ENCODE assay signal across 33 cellular contexts in the genomic region with DNA sequence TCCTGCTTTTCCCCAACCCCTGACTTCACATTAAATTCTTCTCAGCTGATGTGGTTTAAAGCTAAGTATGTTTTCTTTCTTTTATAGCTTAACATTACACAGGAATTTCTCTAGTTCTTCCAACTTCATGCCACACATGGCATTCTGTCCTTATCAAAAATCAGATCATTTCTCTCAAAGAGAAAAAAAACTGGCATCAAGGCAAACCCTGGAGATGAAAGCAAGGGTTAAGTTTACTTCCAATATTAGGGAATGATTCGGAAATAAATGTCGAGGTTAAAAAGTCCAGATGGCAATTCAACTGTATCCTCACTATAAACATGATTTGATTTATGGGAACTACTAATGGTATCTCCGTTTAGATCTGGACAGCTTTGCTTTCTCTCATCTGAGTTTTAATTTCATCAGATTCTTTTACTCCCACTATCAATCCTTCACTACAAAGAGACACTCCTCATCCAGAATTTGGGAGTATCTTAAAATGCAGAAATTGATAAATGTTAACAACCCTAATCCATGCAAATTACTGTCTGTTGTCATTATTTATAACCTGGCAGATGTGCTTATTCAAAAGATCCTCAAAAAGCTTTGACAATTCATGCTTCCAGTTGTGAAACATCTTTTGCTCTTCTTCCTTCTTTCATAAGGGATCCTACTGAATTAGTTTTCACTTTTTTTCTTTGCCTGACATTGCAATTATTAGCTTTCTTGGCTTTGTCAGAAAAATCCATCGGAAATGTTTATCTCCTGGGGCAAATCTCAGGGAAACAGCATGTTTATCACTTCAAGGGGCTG.
DNase-seq lines count a peak whose midpoint lies in the region; ATAC-seq and TF ChIP-seq lines count a peak whose summit lies in the region.
"Had no signal": no experiment of that assay in that cellular context is flagged by ENCODE, and none has a peak within 500 bp of the region (broad histone marks: within the 10 kb centered on the region; RNA-seq: fewer than 3 reads in every experiment).

No MANE protein-coding gene starts in this region.

- H4K20me1 ChIP-seq in fibroblast of lung (ENCODE audit: control insufficient read depth, extremely low read depth, insufficient read depth, low read length): no peaks in the 10 kb centered on the region
- H4K20me1 ChIP-seq: BLaER1 had no signal

- no peak overlapping the region for H3K4me3 Mint-ChIP-seq in activated CD4-positive, alpha-beta memory T cell treated with anti-CD3 and anti-CD28 coated beads, Interleukin-2, amount 10 ng/mL, durations not matched to agents 7 days and 5 days
- H3K4me3 Mint-ChIP-seq: activated B cell treated with CpG ODN at 0.5 μM for 24 hours; activated T-cell treated with anti-CD3 and anti-CD28 coated beads, Interleukin-2, amount 50 U/mL, for 24 hours; central memory CD8-positive, alpha-beta T cell; GM23338; natural killer cell treated with Interleukin-12 subunit alpha and Interleukin-12 subunit beta and Interleukin-15 and Interleukin-18, amount 100 ng/mL, for 72 hours; stimulated activated naive CD8-positive, alpha-beta T cell treated with anti-CD3 and anti-CD28 coated beads, Interleukin-15, amount 100 ng/mL, for 72 hours had no signal

- H3K9me3 ChIP-seq in fibroblast of lung (ENCODE audit: control insufficient read depth, insufficient read depth, low read depth, low read length) (no peaks in the 10 kb centered on the region), skeletal muscle satellite cell (replicated peaks; ENCODE audit: low read length) (no peaks in the 10 kb centered on the region)
- H3K9me3 ChIP-seq: BLaER1, body of pancreas, esophagus squamous epithelium, gastrocnemius medialis, MG63, SK-N-SH, thoracic aorta, uterus had no signal

- no peak overlapping the region for H2AFZ ChIP-seq in fibroblast of lung (ENCODE audit: low read length)
- H2AFZ ChIP-seq: GM23338, PC-9 had no signal

- no peaks in the 10 kb centered on the region for H3K36me3 ChIP-seq in fibroblast of lung (ENCODE audit: control insufficient read depth, insufficient read depth, low read length)
- no peaks in the 10 kb centered on the region for H3K36me3 ChIP-seq in skeletal muscle satellite cell (ENCODE audit: insufficient read depth, low read length)
- H3K36me3 ChIP-seq: BLaER1, esophagus squamous epithelium, gastrocnemius medialis, MG63, thoracic aorta, uterus had no signal

- H3K27me3 ChIP-seq in fibroblast of lung (ENCODE audit: control insufficient read depth, insufficient read depth, low read length) (no peaks in the 10 kb centered on the region), skeletal muscle satellite cell (ENCODE audit: control insufficient read depth, insufficient read depth, low read length) (no peaks in the 10 kb centered on the region)
- H3K27me3 ChIP-seq: BLaER1, body of pancreas, esophagus squamous epithelium, gastrocnemius medialis, MG63, uterus had no signal

- no peak overlapping the region for H3K9ac ChIP-seq in fibroblast of lung (ENCODE audit: insufficient read depth, low read length)
- no peak overlapping the region for H3K9ac ChIP-seq in skeletal muscle satellite cell (ENCODE audit: low read depth, low read length)
- H3K9ac ChIP-seq: BLaER1, KMS-11, SK-N-SH had no signal

- H3K4me1 ChIP-seq in fibroblast of lung (ENCODE audit: control insufficient read depth, extremely low read depth, insufficient read depth, low read length) (no peaks in the 10 kb centered on the region), skeletal muscle satellite cell (ENCODE audit: control insufficient read depth, insufficient read depth, low read length) (peaks cover 37% of the 10 kb centered on the region)
- H3K4me1 ChIP-seq: BLaER1, body of pancreas had no signal

- TF ChIP-seq CTCF in fibroblast of lung (conservative IDR thresholded peaks at IDR 0.05 in 1 of 2, IDR thresholded peaks at IDR 0.05 in 1 of 2; ENCODE audit: low read depth in 1 of 2, low read length in 2 of 2): no peak

- H3K4me1 Mint-ChIP-seq in activated CD4-positive, alpha-beta memory T cell treated with anti-CD3 and anti-CD28 coated beads, Interleukin-2, amount 10 ng/mL, durations not matched to agents 7 days and 5 days: no peaks in the 10 kb centered on the region
- H3K4me1 Mint-ChIP-seq: activated B cell treated with CpG ODN at 0.5 μM for 24 hours; central memory CD8-positive, alpha-beta T cell; stimulated activated naive CD8-positive, alpha-beta T cell treated with anti-CD3 and anti-CD28 coated beads, Interleukin-15, amount 100 ng/mL, for 72 hours had no signal

- no peak overlapping the region for H3K27ac ChIP-seq in fibroblast of lung (ENCODE audit: insufficient read depth, low read length)
- H3K27ac ChIP-seq: BLaER1, body of pancreas, gastrocnemius medialis, KMS-11, PC-9, thoracic aorta had no signal

- H3K36me3 Mint-ChIP-seq in activated CD4-positive, alpha-beta memory T cell treated with anti-CD3 and anti-CD28 coated beads, Interleukin-2, amount 10 ng/mL, durations not matched to agents 7 days and 5 days (ENCODE audit: low read depth): no peaks in the 10 kb centered on the region
- H3K36me3 Mint-ChIP-seq: natural killer cell treated with Interleukin-12 subunit alpha and Interleukin-12 subunit beta and Interleukin-15 and Interleukin-18, amount 100 ng/mL, for 72 hours had no signal

- DNase-seq in EL (peak; percentile 56), RPMI7951 (ENCODE audit: low read depth) (peak; percentile 13), fibroblast of lung (ENCODE audit: low read depth in 2 of 2) (peak; percentile 36 to 55), GM19238 (ENCODE audit: insufficient read length, low spot score) (no peak)
- DNase-seq in stimulated activated naive CD8-positive, alpha-beta T cell treated with anti-CD3 and anti-CD28 coated beads, Interleukin-15, Interleukin-2, amounts not matched to agents 100 U/mL and 50 U/mL, for 24 hours: no peak
- no peak for DNase-seq in activated CD4-positive, alpha-beta memory T cell treated with anti-CD3 and anti-CD28 coated beads, Interleukin-2, amount 10 ng/mL, durations not matched to agents 7 days and 5 days
- DNase-seq: ACHN; activated B cell treated with CpG ODN at 0.5 μM for 24 hours; activated CD4-positive, alpha-beta T cell treated with anti-CD3 and anti-CD28 coated beads, Interleukin-2, amount 50 U/mL, for 1 hour; activated T-cell treated with anti-CD3 and anti-CD28 coated beads, Interleukin-2, amount 50 U/mL, for 24 hours; body of pancreas; DMS153; esophagus squamous epithelium; gastrocnemius medialis; MG63; NCI-H1105 treated with DMSO at 0.1 percent for 48 hours; NCI-H187 treated with DMSO at 0.1 percent for 48 hours; NCI-H524; NK-92 treated with Interleukin-12 subunit alpha and Interleukin-12 subunit beta, amount 100 ng/mL, for 24 hours; PC-9; SK-N-SH; stimulated activated CD8-positive, alpha-beta memory T cell treated with anti-CD3 and anti-CD28 coated beads, Interleukin-4, amount 100 ng/mL, for 48 hours; stimulated activated naive CD8-positive, alpha-beta T cell treated with anti-CD3 and anti-CD28 coated beads, Interleukin-15, amount 100 ng/mL, for 72 hours; uterus had no signal

- H3K4me3 ChIP-seq in fibroblast of lung (replicated peaks in 1 of 4; ENCODE audit: control extremely low read depth in 1 of 4, insufficient read depth in 1 of 4, low read depth in 3 of 4, low read length in 4 of 4) (no peak overlapping the region), skeletal muscle satellite cell (ENCODE audit: low read length) (no peak overlapping the region)
- H3K4me3 ChIP-seq: BLaER1, body of pancreas, esophagus squamous epithelium, gastrocnemius medialis, GM23338, MG63, PC-9, thoracic aorta, uterus had no signal

- POLR2A ChIA-PET in activated CD4-positive, alpha-beta memory T cell treated with anti-CD3 and anti-CD28 coated beads, Interleukin-2, amount 10 ng/mL, durations not matched to agents 7 days and 5 days (lab: Charles Lee): no interaction called here

- H3K4me2 ChIP-seq in fibroblast of lung (ENCODE audit: extremely low read depth, insufficient read depth, low read length) (no peak overlapping the region), skeletal muscle satellite cell (ENCODE audit: low read length) (peak overlapping the region; percentile 10)
- H3K4me2 ChIP-seq: BLaER1, GM23338, KMS-11, PC-9, SK-N-SH had no signal

- H3K27ac Mint-ChIP-seq in activated CD4-positive, alpha-beta memory T cell treated with anti-CD3 and anti-CD28 coated beads, Interleukin-2, amount 10 ng/mL, durations not matched to agents 7 days and 5 days: no peak overlapping the region
- H3K27ac Mint-ChIP-seq: activated B cell treated with CpG ODN at 0.5 μM for 24 hours; activated T-cell treated with anti-CD3 and anti-CD28 coated beads, Interleukin-2, amount 50 U/mL, for 24 hours; GM23338; natural killer cell treated with Interleukin-12 subunit alpha and Interleukin-12 subunit beta and Interleukin-15 and Interleukin-18, amount 100 ng/mL, for 72 hours; stimulated activated naive CD8-positive, alpha-beta T cell treated with anti-CD3 and anti-CD28 coated beads, Interleukin-15, amount 100 ng/mL, for 72 hours had no signal

- H3K9me3 Mint-ChIP-seq in activated CD4-positive, alpha-beta memory T cell treated with anti-CD3 and anti-CD28 coated beads, Interleukin-2, amount 10 ng/mL, durations not matched to agents 7 days and 5 days: peaks cover 2% of the 10 kb centered on the region
- H3K9me3 Mint-ChIP-seq: activated T-cell treated with anti-CD3 and anti-CD28 coated beads, Interleukin-2, amount 50 U/mL, for 24 hours; GM23338 had no signal

- H3K79me2 ChIP-seq in fibroblast of lung (ENCODE audit: control insufficient read depth, insufficient read depth, low read length): no peaks in the 10 kb centered on the region

- no peaks in the 10 kb centered on the region for H3K27me3 Mint-ChIP-seq in activated CD4-positive, alpha-beta memory T cell treated with anti-CD3 and anti-CD28 coated beads, Interleukin-2, amount 10 ng/mL, durations not matched to agents 7 days and 5 days
- H3K27me3 Mint-ChIP-seq: activated B cell treated with CpG ODN at 0.5 μM for 24 hours; central memory CD8-positive, alpha-beta T cell; stimulated activated naive CD8-positive, alpha-beta T cell treated with anti-CD3 and anti-CD28 coated beads, Interleukin-15, amount 100 ng/mL, for 72 hours had no signal

- no peak for ATAC-seq in stimulated activated naive CD8-positive, alpha-beta T cell treated with anti-CD3 and anti-CD28 coated beads, Interleukin-15, Interleukin-2, amounts not matched to agents 100 U/mL and 50 U/mL, for 24 hours
- ATAC-seq in HG03196 (IDR thresholded peaks at IDR 0.05; ENCODE audit: unreplicated experiment): no peak
- ATAC-seq: body of pancreas; gastrocnemius medialis; GM23338; natural killer cell treated with Interleukin-12 subunit alpha and Interleukin-12 subunit beta and Interleukin-15 and Interleukin-18, amount 100 ng/mL, for 72 hours; Right ventricle myocardium inferior; stimulated activated naive CD8-positive, alpha-beta T cell treated with anti-CD3 and anti-CD28 coated beads, Interleukin-15, amount 100 ng/mL, for 72 hours had no signal

- CTCF ChIA-PET in activated CD4-positive, alpha-beta memory T cell treated with anti-CD3 and anti-CD28 coated beads, Interleukin-2, amount 10 ng/mL, durations not matched to agents 7 days and 5 days (lab: Charles Lee): no interaction called here

Comparison
In these comparisons a context has a peak if more than half of its experiments do, and no peak if none do; other contexts are left out.
1. DNase-seq: peak in EL (single experiment), RPMI7951 (single experiment) and fibroblast of lung (2 of 2); none in stimulated activated naive CD8-positive, alpha-beta T cell treated with anti-CD3 and anti-CD28 coated beads, Interleukin-15, Interleukin-2, amounts not matched to agents 100 U/mL and 50 U/mL, for 24 hours (single experiment), GM19238 (single experiment) and activated CD4-positive, alpha-beta memory T cell treated with anti-CD3 and anti-CD28 coated beads, Interleukin-2, amount 10 ng/mL, durations not matched to agents 7 days and 5 days (single experiment).